In the genomic region with DNA sequence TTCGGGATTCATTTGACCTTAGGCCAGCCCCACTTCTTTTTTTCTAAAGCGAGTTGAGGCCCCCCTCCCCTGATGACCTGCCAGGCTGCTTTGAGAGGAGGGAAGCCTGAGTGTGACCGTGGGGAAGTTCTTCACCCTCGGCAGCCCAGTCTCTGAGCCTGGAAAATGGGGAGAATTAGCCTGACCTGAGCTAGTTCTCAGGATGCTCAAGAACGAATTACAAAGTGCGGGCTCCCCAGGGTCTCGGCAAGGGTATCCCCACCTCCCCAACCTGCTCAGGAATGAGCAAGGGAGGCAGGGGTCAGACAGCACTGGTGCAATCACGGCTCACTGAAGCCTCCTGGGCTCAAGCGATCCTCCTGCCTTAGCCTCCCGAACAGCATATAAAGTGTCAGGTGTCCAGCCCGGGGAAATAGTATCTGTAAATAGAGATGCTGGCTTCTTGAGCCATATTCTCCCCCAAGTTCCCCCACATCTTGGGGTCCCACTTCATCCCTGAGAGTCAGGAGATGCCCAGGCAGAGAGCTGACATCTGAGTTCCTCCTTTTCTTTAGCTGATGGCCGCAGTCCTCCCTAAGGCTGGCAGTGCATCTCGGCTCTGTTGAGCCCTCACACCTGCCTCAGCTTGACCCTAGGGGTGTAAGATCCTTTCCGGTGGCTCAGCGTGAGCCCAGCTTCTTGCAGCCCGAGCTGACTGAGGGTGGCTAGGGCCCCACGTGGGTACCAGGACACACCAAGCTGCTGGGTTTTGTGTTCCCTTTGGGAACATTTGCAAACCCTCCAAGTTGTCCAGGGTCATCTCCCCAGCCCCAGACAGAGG, we compare ENCODE assay signal across 18 cellular contexts. TPM values are rescaled to one million over a fixed set of nuclear protein-coding genes. Genes with fewer than 3 reads are reported as not detected.
DNase-seq lines count a peak whose midpoint lies in the region; ATAC-seq and TF ChIP-seq lines count a peak whose summit lies in the region.
"Had no signal": no experiment of that assay in that cellular context is flagged by ENCODE, and none has a peak within 500 bp of the region (broad histone marks: within the 10 kb centered on the region; RNA-seq: fewer than 3 reads in every experiment).

No MANE protein-coding gene starts in this region.

- H3K27me3 Mint-ChIP-seq in GM23338 (ENCODE audit: insufficient read depth, low read depth, poor library complexity) (peaks cover 52% of the 10 kb centered on the region), endodermal cell (ENCODE audit: insufficient read depth) (peaks cover 49% of the 10 kb centered on the region)

- no peak overlapping the region for H3K4me3 Mint-ChIP-seq in GM23338
- no peak overlapping the region for H3K4me3 Mint-ChIP-seq in endodermal cell
- H3K4me3 Mint-ChIP-seq: CD8-positive, alpha-beta memory T cell; IgD-negative memory B cell had no signal

- no peak overlapping the region for H3K27ac Mint-ChIP-seq in GM23338
- H3K27ac Mint-ChIP-seq in endodermal cell: no peak overlapping the region
- H3K27ac Mint-ChIP-seq: CD8-positive, alpha-beta memory T cell; IgD-negative memory B cell had no signal

- DNase-seq in Right ventricle myocardium inferior (ENCODE audit: missing footprints) (peak; percentile 9), left ventricle myocardium superior (no peak), GM23338 (ENCODE audit: low spot score) (no peak), endodermal cell (peak; percentile 29), sciatic nerve (ENCODE audit: low spot score) (peak; percentile 34), putamen (ENCODE audit: low spot score) (no peak)
- DNase-seq: CD8-positive, alpha-beta memory T cell; NCI-H1417; NCI-H2029; NCI-H510A treated with DMSO at 0.1 percent for 48 hours; SHP77 treated with DMSO at 0.1 percent for 48 hours had no signal

- ATAC-seq in Right ventricle myocardium inferior: no peak
- ATAC-seq in left ventricle myocardium superior: no peak
- ATAC-seq in GM23338: no peak
- no peak for ATAC-seq in sciatic nerve
- no peak for ATAC-seq in GM21423 (IDR thresholded peaks at IDR 0.05; ENCODE audit: unreplicated experiment)
- ATAC-seq in HG02970 (IDR thresholded peaks at IDR 0.05; ENCODE audit: low FRiP score, unreplicated experiment): no peak
- ATAC-seq: Panc1 had no signal

- no peak overlapping the region for H2AFZ ChIP-seq in GM23338

- H3K4me3 ChIP-seq in GM23338: peak overlapping the region; percentile 44; the same call in 1 of the 2 replicates
- no peak overlapping the region for H3K4me3 ChIP-seq in endodermal cell (ENCODE audit: low read length)
- H3K4me3 ChIP-seq: BLaER1 had no signal

- H3K9ac ChIP-seq in endodermal cell (ENCODE audit: extremely low read depth, low read length, poor library complexity, severe bottlenecking): no peak overlapping the region
- H3K9ac ChIP-seq: BLaER1 had no signal

- H3K4me1 Mint-ChIP-seq in GM23338 (peaks cover 3% of the 10 kb centered on the region; the same call in 2 of the 3 replicates), endodermal cell (no peaks in the 10 kb centered on the region)
- H3K4me1 Mint-ChIP-seq: CD8-positive, alpha-beta memory T cell had no signal

- intact Hi-C loops in Right ventricle myocardium inferior (cut with DNase I) (loop anchor here (5.0 kb wide), 1 partner anchor 91 kb away; no protein-coding TSS in a partner anchor), left ventricle myocardium superior (cut with micrococcal nuclease) (no loop called here), sciatic nerve (cut with DNase I) (no loop called here)

- no peaks in the 10 kb centered on the region for H3K9me3 ChIP-seq in endodermal cell (ENCODE audit: control insufficient read depth, low read length)

- H3K9me2 ChIP-seq in GM23338 (ENCODE audit: insufficient read depth): no peaks in the 10 kb centered on the region

- TF ChIP-seq CTCF in GM23338 (conservative IDR thresholded peaks at IDR 0.05; ENCODE audit: low read depth in 2 of 2) (no peak), endodermal cell (conservative IDR thresholded peaks at IDR 0.05) (no peak)

- H3K27ac ChIP-seq in GM23338 (ENCODE audit: low read depth) (no peak overlapping the region), endodermal cell (ENCODE audit: low read depth, low read length) (no peak overlapping the region)
- H3K27ac ChIP-seq: BLaER1 had no signal

- 77% methylated on average over 16 of the region's 17 CpGs; no CpG with 5 or more reads in 1 of the 2 experiments for WGBS in endodermal cell (ENCODE audit: insufficient coverage in 1 of 2, insufficient read length in 1 of 2), 2 experiments

- H3K36me3 ChIP-seq in GM23338 (ENCODE audit: insufficient read depth): no peaks in the 10 kb centered on the region
- no peaks in the 10 kb centered on the region for H3K36me3 ChIP-seq in endodermal cell (ENCODE audit: control insufficient read depth, insufficient read depth, low read length)
- H3K36me3 ChIP-seq: BLaER1 had no signal

- H3K27me3 ChIP-seq in GM23338 (ENCODE audit: insufficient read depth) (peaks cover 58% of the 10 kb centered on the region), endodermal cell (ENCODE audit: control insufficient read depth, insufficient read depth, low read length, poor library complexity, severe bottlenecking) (peaks cover 54% of the 10 kb centered on the region)

- H3K4me2 ChIP-seq in GM23338: peak overlapping the region; percentile 38; the same call in 1 of the 2 replicates
- H3K4me2 ChIP-seq: BLaER1 had no signal

- H3K9me3 Mint-ChIP-seq in GM23338: no peaks in the 10 kb centered on the region; the same call in 1 of the 3 replicates
- H3K9me3 Mint-ChIP-seq in endodermal cell: peaks cover 57% of the 10 kb centered on the region
- H3K9me3 Mint-ChIP-seq: CD8-positive, alpha-beta memory T cell had no signal

- no peaks in the 10 kb centered on the region for H4K20me1 ChIP-seq in GM23338 (replicated peaks; ENCODE audit: insufficient read depth)

- H3K36me3 Mint-ChIP-seq in GM23338 (ENCODE audit: low read depth) (no peaks in the 10 kb centered on the region), endodermal cell (ENCODE audit: low read depth) (no peaks in the 10 kb centered on the region)
- H3K36me3 Mint-ChIP-seq: CD8-positive, alpha-beta memory T cell; IgD-negative memory B cell had no signal

- H3F3A ChIP-seq in GM23338 (replicated peaks; ENCODE audit: low read depth): no peaks in the 10 kb centered on the region

- no peaks in the 10 kb centered on the region for H3K79me2 ChIP-seq in GM23338 (replicated peaks; ENCODE audit: insufficient read depth)

- H3K4me1 ChIP-seq in GM23338 (ENCODE audit: insufficient read depth) (no peaks in the 10 kb centered on the region), endodermal cell (ENCODE audit: control insufficient read depth, insufficient read depth, low read length) (no peaks in the 10 kb centered on the region)

TF ChIP-seq in GM23338, 12 proteins besides CTCF, POLR2A, EP300 and RAD21:
- TF ChIP-seq, protein P1, sequence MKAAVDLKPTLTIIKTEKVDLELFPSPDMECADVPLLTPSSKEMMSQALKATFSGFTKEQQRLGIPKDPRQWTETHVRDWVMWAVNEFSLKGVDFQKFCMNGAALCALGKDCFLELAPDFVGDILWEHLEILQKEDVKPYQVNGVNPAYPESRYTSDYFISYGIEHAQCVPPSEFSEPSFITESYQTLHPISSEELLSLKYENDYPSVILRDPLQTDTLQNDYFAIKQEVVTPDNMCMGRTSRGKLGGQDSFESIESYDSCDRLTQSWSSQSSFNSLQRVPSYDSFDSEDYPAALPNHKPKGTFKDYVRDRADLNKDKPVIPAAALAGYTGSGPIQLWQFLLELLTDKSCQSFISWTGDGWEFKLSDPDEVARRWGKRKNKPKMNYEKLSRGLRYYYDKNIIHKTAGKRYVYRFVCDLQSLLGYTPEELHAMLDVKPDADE (IDR thresholded peaks at IDR 0.05): no peak
- TF ChIP-seq EZH2 (IDR thresholded peaks at IDR 0.05; ENCODE audit: low read depth, unreplicated experiment): peak; percentile 61

RNA-seq across cellular contexts. Expression of a gene that starts 1.6 kb away (rescaled TPM):
- total RNA-seq in Right ventricle myocardium inferior: 0.19 TPM
- 0.10 TPM for total RNA-seq in left ventricle myocardium superior
- total RNA-seq in GM23338 (2014; rRNA removed; shearing (Covaris generic)): 3.4 and 3.9 TPM in 2 replicates
- polyA plus RNA-seq in GM23338 (2016; fragmentation: Nextera tagmentation; extraction: Ambion mirVana): 0.54 and 0.71 TPM in 2 replicates
- total RNA-seq in endodermal cell: under 1 TPM; 0.18 to 0.31 TPM
- 1.5 TPM for polyA plus RNA-seq in endodermal cell (2013, experiment 1 of 2)
- polyA plus RNA-seq in endodermal cell (2013, experiment 2 of 2): 1.3 TPM
- total RNA-seq in sciatic nerve: 0.13 TPM
- total RNA-seq: LHCN-M2 had no signal
- polyA plus RNA-seq: AG04450, IgD-negative memory B cell had no signal

RNA-seq across cellular contexts. Expression of a gene that starts 25.0 kb away (rescaled TPM):
- 11.3 TPM for total RNA-seq in Right ventricle myocardium inferior
- total RNA-seq in left ventricle myocardium superior: 14.5 TPM
- 5.4 and 11.9 TPM in 2 replicates for total RNA-seq in GM23338 (2014; rRNA removed; shearing (Covaris generic))
- 3.0 and 3.5 TPM in 2 replicates for polyA plus RNA-seq in GM23338 (2016; fragmentation: Nextera tagmentation; extraction: Ambion mirVana)
- 10 to 100 TPM in 1 of 2 donors, 1 to 10 TPM in 1; 2.8 to 12.9 TPM for total RNA-seq in endodermal cell
- polyA plus RNA-seq in endodermal cell (2013, experiment 1 of 2): 11.1 TPM
- polyA plus RNA-seq in endodermal cell (2013, experiment 2 of 2): 9.0 TPM
- total RNA-seq in sciatic nerve: 1.6 TPM
- total RNA-seq: CD8-positive, alpha-beta memory T cell; LHCN-M2 had no signal
- polyA plus RNA-seq: AG04450; CD8-positive, alpha-beta memory T cell; IgD-negative memory B cell had no signal

RNA-seq across cellular contexts. Expression of a gene that starts 39.2 kb away (rescaled TPM):
- total RNA-seq in Right ventricle myocardium inferior (178 TPM), left ventricle myocardium superior (208 TPM), endodermal cell (100 to 1,000 TPM in 1 of 2 donors, 10 to 100 TPM in 1; 57.6 to 121 TPM), sciatic nerve (23.2 TPM)
- total RNA-seq in GM23338 (2014; rRNA removed; shearing (Covaris generic)): 61.9 and 68.6 TPM in 2 replicates
- 19.5 and 22.2 TPM in 2 replicates for polyA plus RNA-seq in GM23338 (2016; fragmentation: Nextera tagmentation; extraction: Ambion mirVana)
- 144 TPM for polyA plus RNA-seq in endodermal cell (2013, experiment 1 of 2)
- polyA plus RNA-seq in endodermal cell (2013, experiment 2 of 2): 117 TPM

RNA-seq across cellular contexts. Expression of a gene that starts 49.6 kb away (rescaled TPM):
- total RNA-seq in Right ventricle myocardium inferior: 42.6 TPM
- total RNA-seq in left ventricle myocardium superior: 42.5 TPM
- total RNA-seq in GM23338 (2014; rRNA removed; shearing (Covaris generic)): 18.3 and 30.2 TPM in 2 replicates
- polyA plus RNA-seq in GM23338 (2016; fragmentation: Nextera tagmentation; extraction: Ambion mirVana): 19.4 and 23.9 TPM in 2 replicates
- total RNA-seq in endodermal cell: 10 to 100 TPM; 17.1 to 20.8 TPM
- polyA plus RNA-seq in endodermal cell (2013, experiment 1 of 2): 20.0 TPM
- polyA plus RNA-seq in endodermal cell (2013, experiment 2 of 2): 18.4 TPM
- 11.9 TPM for total RNA-seq in sciatic nerve

Comparison
In these comparisons a context has a peak if more than half of its experiments do, and no peak if none do; other contexts are left out.
1. DNase-seq: peak in Right ventricle myocardium inferior (single experiment), endodermal cell (single experiment) and sciatic nerve (single experiment); none in left ventricle myocardium superior (single experiment), GM23338 (single experiment) and putamen (single experiment).